Comparison of ENCODE assay signal across 8 cellular contexts in the genomic region with DNA sequence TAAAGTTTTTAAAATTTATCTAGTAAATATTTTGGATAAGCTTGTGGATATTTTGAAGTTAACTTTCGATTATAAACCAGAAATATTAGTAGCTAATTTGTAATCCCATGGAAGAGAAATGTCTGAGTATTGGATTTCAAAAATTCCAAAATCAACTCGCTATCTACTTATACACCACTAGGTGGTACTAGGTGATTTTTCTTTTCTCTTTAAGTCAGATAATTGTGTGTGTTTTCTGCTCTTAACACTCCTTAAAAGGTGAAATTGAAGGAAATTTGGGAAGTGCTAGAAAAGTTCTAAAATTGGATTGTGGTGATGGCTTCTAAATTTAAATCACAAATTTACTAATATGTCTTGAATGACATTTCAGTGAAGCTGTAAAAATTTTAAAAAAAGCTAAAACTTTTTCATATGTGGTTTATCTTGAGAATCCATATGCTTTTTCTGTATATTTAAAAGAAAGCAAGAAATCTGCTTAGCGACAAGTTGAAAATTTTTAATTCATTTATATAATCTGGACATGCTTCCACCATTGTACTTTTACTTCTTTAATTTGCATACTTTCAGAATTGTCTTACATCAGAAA.
A peak's percentile ranks its signal among the peaks of the same experiment; 100 is the strongest.
DNase-seq lines count a peak whose midpoint lies in the region; ATAC-seq and TF ChIP-seq lines count a peak whose summit lies in the region.

No MANE protein-coding gene starts in this region.

- H3K9me2 ChIP-seq in SU-DHL-6 (replicated peaks; ENCODE audit: insufficient read depth, low read length): no peaks in the 10 kb centered on the region

- H4K20me1 ChIP-seq in SU-DHL-6 (ENCODE audit: low read depth, low read length): no peaks in the 10 kb centered on the region

- H3K27ac ChIP-seq in SU-DHL-6 (ENCODE audit: low read depth, low read length) (no peak overlapping the region), upper lobe of left lung (no peak overlapping the region)

- H3K27me3 ChIP-seq in SU-DHL-6 (ENCODE audit: low read length) (no peaks in the 10 kb centered on the region), upper lobe of left lung (no peaks in the 10 kb centered on the region)

- no peak for TF ChIP-seq POLR2A in upper lobe of left lung (IDR thresholded peaks at IDR 0.05)

- no peak overlapping the region for H3K4me3 ChIP-seq in SU-DHL-6 (ENCODE audit: insufficient read depth, low read length, poor library complexity, severe bottlenecking)
- H3K4me3 ChIP-seq in upper lobe of left lung: no peak overlapping the region

- H3K9me3 ChIP-seq in SU-DHL-6 (ENCODE audit: insufficient read depth, low read length): no peaks in the 10 kb centered on the region
- H3K9me3 ChIP-seq in upper lobe of left lung: no peaks in the 10 kb centered on the region

- 13 to 22% methylated on average over 3 of the region's 3 CpGs for WGBS in upper lobe of left lung, 2 donors

- H3K9ac ChIP-seq in SU-DHL-6 (ENCODE audit: low read length): no peak overlapping the region

- ATAC-seq in HG03520 (IDR thresholded peaks at IDR 0.05; ENCODE audit: unreplicated experiment): peak; percentile 63
- peak in 1 of 2 donors; percentile 79 for ATAC-seq in upper lobe of left lung (ENCODE audit: low FRiP score in 2 of 2)
- no peak for ATAC-seq in GM19328 (IDR thresholded peaks at IDR 0.05; ENCODE audit: unreplicated experiment)

- H3K36me3 ChIP-seq in SU-DHL-6 (ENCODE audit: low read length) (no peaks in the 10 kb centered on the region), upper lobe of left lung (no peaks in the 10 kb centered on the region)

- TF ChIP-seq EP300 in upper lobe of left lung (IDR thresholded peaks at IDR 0.05): no peak

- no peak overlapping the region for H2AFZ ChIP-seq in SU-DHL-6 (ENCODE audit: low read depth, low read length, severe bottlenecking)

- H3K4me1 ChIP-seq in upper lobe of left lung: no peaks in the 10 kb centered on the region

- no peaks in the 10 kb centered on the region for H3F3A ChIP-seq in SU-DHL-6 (ENCODE audit: insufficient read depth)

- peak; percentile 37 for TF ChIP-seq CTCF in SU-DHL-6 (IDR thresholded peaks at IDR 0.05; ENCODE audit: insufficient read depth, low read length, poor library complexity, severe bottlenecking)
- peak; percentile 38 to 65 (median 53) for TF ChIP-seq CTCF in upper lobe of left lung (IDR thresholded peaks at IDR 0.05)

- DNase-seq in GM03348 (ENCODE audit: low spot score) (peak; percentile 42), glomerular visceral epithelial cell (ENCODE audit: extremely low spot score) (peak; percentile 21), upper lobe of left lung (no peak), T-helper 1 cell (no peak), nucleus accumbens (lab: John Stamatoyannopoulos, UW) (no peak)

- H3K4me2 ChIP-seq in SU-DHL-6 (ENCODE audit: low read depth, low read length, poor library complexity, severe bottlenecking): no peak overlapping the region

- H3K79me2 ChIP-seq in SU-DHL-6 (ENCODE audit: insufficient read depth, low read length): no peaks in the 10 kb centered on the region

Comparison
In these comparisons a context has a peak if more than half of its experiments do, and no peak if none do; other contexts are left out.
1. DNase-seq: peak in GM03348 (single experiment) and glomerular visceral epithelial cell (single experiment); none in upper lobe of left lung (0 of 2), T-helper 1 cell (0 of 5) and nucleus accumbens (0 of 56).